Comparison of ENCODE assay signal across 10 cellular contexts in the genomic region with DNA sequence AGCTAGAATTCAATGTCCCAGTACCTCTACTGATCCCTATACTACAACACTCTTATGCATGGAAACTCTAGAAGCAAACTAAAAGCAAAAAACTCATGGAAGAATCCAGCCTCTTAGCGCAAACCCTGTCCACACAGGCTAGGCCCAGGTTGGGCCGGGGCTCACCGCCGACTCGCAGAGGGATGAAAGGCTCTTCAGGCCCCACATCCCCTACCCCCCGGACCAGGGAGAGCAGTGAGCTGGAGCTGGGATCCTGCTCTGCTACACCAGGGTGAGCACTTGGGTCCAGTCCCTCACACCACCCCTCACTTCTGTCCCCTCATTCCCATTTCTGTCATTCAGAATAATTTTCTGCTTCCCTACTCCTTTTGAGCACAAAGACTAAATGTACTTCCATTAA. TPM values are rescaled to one million over a fixed set of nuclear protein-coding genes. Genes with fewer than 3 reads are reported as not detected.
DNase-seq lines count a peak whose midpoint lies in the region; ATAC-seq and TF ChIP-seq lines count a peak whose summit lies in the region.
"Had no signal": no experiment of that assay in that cellular context is flagged by ENCODE, and none has a peak within 500 bp of the region (broad histone marks: within the 10 kb centered on the region; RNA-seq: fewer than 3 reads in every experiment).

No MANE protein-coding gene starts in this region.

- TF ChIP-seq RAD21 in SK-N-SH (IDR thresholded peaks at IDR 0.05; ENCODE audit: low read length), result no peak

- 92% methylated on average over 2 of the region's 6 CpGs for WGBS in SK-N-SH (ENCODE audit: low lambda C conversion rate)
- WGBS in heart left ventricle, 4 donors, result 90 to 96% (median 95%) methylated on average over 6 of the region's 6 CpGs

- peaks cover 21% of the 10 kb centered on the region for H3K36me3 Mint-ChIP-seq in T-cell
- H3K36me3 Mint-ChIP-seq in endothelial cell (ENCODE audit: low read depth, unreplicated experiment), result peaks cover 19% of the 10 kb centered on the region
- H3K36me3 Mint-ChIP-seq in progenitor cell of endocrine pancreas (ENCODE audit: insufficient read depth), result peaks cover 12% of the 10 kb centered on the region

- peak overlapping the region in 1 of 2 experiments; percentile 98; a peak in 3 of 4 replicates for H3K4me3 ChIP-seq in SK-N-SH (ENCODE audit: low read depth in 2 of 2, low read length in 1 of 2)
- peak overlapping the region in 1 of 12 donors; percentile 91 for H3K4me3 ChIP-seq in heart left ventricle
- H3K4me3 ChIP-seq: lung had no signal

- H3K9ac ChIP-seq in SK-N-SH, result peak overlapping the region; percentile 94

- no peak for TF ChIP-seq CTCF in SK-N-SH (IDR thresholded peaks at IDR 0.05)
- no peak for TF ChIP-seq CTCF in endothelial cell (IDR thresholded peaks at IDR 0.05; ENCODE audit: unreplicated experiment)
- no peak for TF ChIP-seq CTCF in progenitor cell of endocrine pancreas (IDR thresholded peaks at IDR 0.05; ENCODE audit: unreplicated experiment)
- TF ChIP-seq CTCF in heart left ventricle (IDR thresholded peaks at IDR 0.05), result no peak

- peaks cover 43 to 45% of the 10 kb centered on the region in 2 experiments for H3K36me3 ChIP-seq in SK-N-SH (replicated peaks in 1 of 2; ENCODE audit: control insufficient read depth in 1 of 2, insufficient read depth in 2 of 2, low read length in 1 of 2)
- H3K36me3 ChIP-seq in heart left ventricle, result peaks cover 0 to 57% (median 45%) of the 10 kb centered on the region in 9 donors

- DNase-seq in SK-N-SH (no peak), T-cell (no peak), endothelial cell (ENCODE audit: low spot score) (no peak), progenitor cell of endocrine pancreas (ENCODE audit: low spot score, unreplicated experiment) (no peak), heart left ventricle (no peak), Right ventricle myocardium superior (no peak), NCI-H2227 treated with DMSO at 0.1 percent for 48 hours (lab: John Stamatoyannopoulos, UW) (no peak)
- DNase-seq: NCI-H1105 treated with DMSO at 0.1 percent for 48 hours had no signal

- peaks cover 67% of the 10 kb centered on the region for H3K79me2 ChIP-seq in SK-N-SH (ENCODE audit: insufficient read depth)

- H3K9me3 ChIP-seq in SK-N-SH, result no peaks in the 10 kb centered on the region
- no peaks in the 10 kb centered on the region for H3K9me3 ChIP-seq in heart left ventricle

- H3K4me1 Mint-ChIP-seq in T-cell, result peaks cover 62 to 70% (median 67%) of the 10 kb centered on the region in 3 donors
- peaks cover 30% of the 10 kb centered on the region for H3K4me1 Mint-ChIP-seq in endothelial cell (ENCODE audit: unreplicated experiment)
- H3K4me1 Mint-ChIP-seq in progenitor cell of endocrine pancreas (ENCODE audit: low read depth), result peaks cover 12% of the 10 kb centered on the region

- ATAC-seq in SK-N-SH treated with all-trans-retinoic acid at 6 μM for 48 hours, result no peak
- ATAC-seq in T-cell (replicated peaks in 1 of 4), result no peak
- no peak for ATAC-seq in heart left ventricle
- no peak for ATAC-seq in Right ventricle myocardium superior (ENCODE audit: poor library complexity)

- peak overlapping the region; percentile 57 to 80 for H3K27ac Mint-ChIP-seq in T-cell
- peak overlapping the region; percentile 16 for H3K27ac Mint-ChIP-seq in endothelial cell (ENCODE audit: unreplicated experiment)
- H3K27ac Mint-ChIP-seq in progenitor cell of endocrine pancreas, result no peak overlapping the region

- H3K27ac ChIP-seq in SK-N-SH (ENCODE audit: low read depth in 2 of 2, low read length in 1 of 2), result no peak overlapping the region
- peak overlapping the region in 4 of 12 donors; percentile 32 to 97 (median 64) for H3K27ac ChIP-seq in heart left ventricle

- H3K27me3 Mint-ChIP-seq in T-cell (no peaks in the 10 kb centered on the region), endothelial cell (ENCODE audit: unreplicated experiment) (peaks cover 5% of the 10 kb centered on the region), progenitor cell of endocrine pancreas (peaks cover 4% of the 10 kb centered on the region)

- H2AFZ ChIP-seq in SK-N-SH (ENCODE audit: low read depth), result no peak overlapping the region

- intact Hi-C loops in heart left ventricle (cut with DNase I), result loop anchor here in 1 of 10 donors (2.0 kb wide), 1 partner anchor 15 kb away; no protein-coding TSS in a partner anchor
- intact Hi-C loops in Right ventricle myocardium superior (cut with DNase I), result no loop called here

- H3K27me3 ChIP-seq in SK-N-SH (ENCODE audit: insufficient read depth) (no peaks in the 10 kb centered on the region), heart left ventricle (no peaks in the 10 kb centered on the region)

- H3K9me3 Mint-ChIP-seq in T-cell (no peaks in the 10 kb centered on the region), endothelial cell (ENCODE audit: unreplicated experiment) (no peaks in the 10 kb centered on the region), progenitor cell of endocrine pancreas (ENCODE audit: low read depth) (no peaks in the 10 kb centered on the region)

- H3K9me2 ChIP-seq in SK-N-SH, result no peaks in the 10 kb centered on the region

- peak overlapping the region; percentile 60 to 96 (median 89) for H3K4me3 Mint-ChIP-seq in T-cell
- peak overlapping the region; percentile 98 for H3K4me3 Mint-ChIP-seq in endothelial cell (ENCODE audit: unreplicated experiment)
- H3K4me3 Mint-ChIP-seq in progenitor cell of endocrine pancreas (ENCODE audit: low read depth), result peak overlapping the region; percentile 97

- no peak for TF ChIP-seq EP300 in SK-N-SH (IDR thresholded peaks at IDR 0.05; ENCODE audit: borderline replicate concordance in 1 of 2, low read depth in 1 of 2, low read length in 1 of 2)

- H3K4me1 ChIP-seq in SK-N-SH (ENCODE audit: control insufficient read depth in 1 of 2, insufficient read depth in 2 of 2, low read depth in 1 of 2, low read length in 1 of 2) (peaks cover 33 to 48% of the 10 kb centered on the region in 2 experiments), heart left ventricle (peaks cover 3 to 53% (median 42%) of the 10 kb centered on the region in 12 donors)

- peaks cover 14% of the 10 kb centered on the region for H4K20me1 ChIP-seq in SK-N-SH (ENCODE audit: insufficient read depth)

- POLR2A ChIA-PET in SK-N-SH (lab: Yijun Ruan, JAX) (interaction anchor here (1.9 to 2.2 kb wide), 2 partner anchors 18 to 34 kb away, joined by 4 to 8 read pairs; partner anchors contain the start of gene AGBL5), T-cell (lab: Charles Lee) (interaction anchor here in 1 of 2 donors (0.6 kb wide), 1 partner anchor 57 kb away, joined by 9 read pairs; no protein-coding TSS in a partner anchor)

- no peak for TF ChIP-seq POLR2A in heart left ventricle (IDR thresholded peaks at IDR 0.05)

- CTCF ChIA-PET in SK-N-SH (lab: Yijun Ruan, JAX), result interaction anchor here (0.6 to 18.5 kb wide), 5 partner anchors 10 to 214 kb away, joined by 3 to 227 read pairs (median 9); partner anchors contain the start of genes AGBL5, EMILIN1 and KHK
- CTCF ChIA-PET in T-cell (lab: Charles Lee), result no interaction called here

- peak overlapping the region; percentile 88 for H3K4me2 ChIP-seq in SK-N-SH

- H3F3A ChIP-seq in SK-N-SH (replicated peaks; ENCODE audit: insufficient read depth), result peaks cover 16% of the 10 kb centered on the region

TF ChIP-seq in SK-N-SH, 30 proteins besides CTCF, POLR2A, EP300 and RAD21 (continues in another document):
- no peak for TF ChIP-seq GABPA (IDR thresholded peaks at IDR 0.05; ENCODE audit: low read depth)

TF ChIP-seq in SK-N-SH treated with all-trans-retinoic acid at 6 μM for 48 hours, 23 proteins besides CTCF, POLR2A, EP300 and RAD21 (continues in another document):
- no peak for TF ChIP-seq ISL1 (CRISPR knock-in tag; IDR thresholded peaks at IDR 0.05)

RNA-seq across cellular contexts. Expression of gene OST4, which starts 2.0 kb away (rescaled TPM):
- polyA plus RNA-seq in SK-N-SH (2012; rRNA removed) (876 and 1,851 TPM in 2 replicates), heart left ventricle (100 to 1,000 TPM; 335 to 517 TPM)
- polyA plus RNA-seq in SK-N-SH (2012; cell fraction: cytosol; rRNA removed), result 1,232 and 1,463 TPM in 2 replicates
- polyA plus RNA-seq in SK-N-SH (2012; cell fraction: nucleus; rRNA removed), result 356 and 431 TPM in 2 replicates
- total RNA-seq in T-cell (100 to 1,000 TPM; 217 to 292 (median 236) TPM), endothelial cell (ENCODE audit: unreplicated experiment) (379 TPM), progenitor cell of endocrine pancreas (245 and 254 TPM in 2 replicates), heart left ventricle (100 to 1,000 TPM; 215 to 466 (median 343) TPM), Right ventricle myocardium superior (393 TPM)

RNA-seq across cellular contexts. Expression of gene EMILIN1, which starts 9.0 kb away (rescaled TPM):
- polyA plus RNA-seq in SK-N-SH (2012; rRNA removed) (184 and 286 TPM in 2 replicates), heart left ventricle (10 to 100 TPM; 21.0 to 31.2 TPM)
- polyA plus RNA-seq in SK-N-SH (2012; cell fraction: cytosol; rRNA removed), result 96.2 and 169 TPM in 2 replicates
- polyA plus RNA-seq in SK-N-SH (2012; cell fraction: nucleus; rRNA removed), result 206 and 267 TPM in 2 replicates
- total RNA-seq in T-cell (1 to 10 TPM in 1 of 5 donors, under 1 TPM in 4; 0.28 to 1.1 (median 0.85) TPM), endothelial cell (ENCODE audit: unreplicated experiment) (2.1 TPM), progenitor cell of endocrine pancreas (1.1 and 2.5 TPM in 2 replicates), heart left ventricle (10 to 100 TPM in 8 of 9 donors, 1 to 10 TPM in 1; 7.5 to 76.9 (median 16.3) TPM), Right ventricle myocardium superior (17.4 TPM)

RNA-seq across cellular contexts. Expression of gene KHK, which starts 17.1 kb away (rescaled TPM):
- 6.5 and 10.3 TPM in 2 replicates for polyA plus RNA-seq in SK-N-SH (2012; rRNA removed)
- 5.2 and 7.6 TPM in 2 replicates for polyA plus RNA-seq in SK-N-SH (2012; cell fraction: cytosol; rRNA removed)
- polyA plus RNA-seq in SK-N-SH (2012; cell fraction: nucleus; rRNA removed), result 12.4 and 21.0 TPM in 2 replicates
- total RNA-seq in T-cell, result 1 to 10 TPM; 3.7 to 9.1 (median 6.7) TPM
- total RNA-seq in endothelial cell (ENCODE audit: unreplicated experiment), result 1.4 TPM
- 4.4 and 5.2 TPM in 2 replicates for total RNA-seq in progenitor cell of endocrine pancreas
- total RNA-seq in heart left ventricle, result 1 to 10 TPM in 8 of 9 donors, under 1 TPM in 1; 0.89 to 3.9 (median 1.8) TPM
- 1 to 10 TPM; 1.3 to 2.0 TPM for polyA plus RNA-seq in heart left ventricle
- 3.3 TPM for total RNA-seq in Right ventricle myocardium superior

RNA-seq across cellular contexts. Expression of gene AGBL5, which starts 18.0 kb away (rescaled TPM):
- polyA plus RNA-seq in SK-N-SH (2012; rRNA removed), result 45.5 and 47.8 TPM in 2 replicates
- 32.0 and 43.2 TPM in 2 replicates for polyA plus RNA-seq in SK-N-SH (2012; cell fraction: cytosol; rRNA removed)
- 33.7 and 37.7 TPM in 2 replicates for polyA plus RNA-seq in SK-N-SH (2012; cell fraction: nucleus; rRNA removed)
- total RNA-seq in T-cell, result 10 to 100 TPM in 3 of 5 donors, 1 to 10 TPM in 2; 9.5 to 13.3 (median 11.2) TPM
- 32.5 TPM for total RNA-seq in endothelial cell (ENCODE audit: unreplicated experiment)
- total RNA-seq in progenitor cell of endocrine pancreas, result 58.7 and 60.2 TPM in 2 replicates
- 10 to 100 TPM in 4 of 9 donors, 1 to 10 TPM in 5; 4.9 to 12.5 (median 9.9) TPM for total RNA-seq in heart left ventricle
- polyA plus RNA-seq in heart left ventricle, result 1 to 10 TPM; 4.5 to 7.9 TPM
- 6.8 TPM for total RNA-seq in Right ventricle myocardium superior

RNA-seq across cellular contexts. Expression of gene TMEM214, which starts 36.7 kb away (rescaled TPM):
- polyA plus RNA-seq in SK-N-SH (2012; rRNA removed) (69.4 and 80.2 TPM in 2 replicates), heart left ventricle (10 to 100 TPM; 27.4 to 57.0 TPM)
- 25.4 and 37.4 TPM in 2 replicates for polyA plus RNA-seq in SK-N-SH (2012; cell fraction: cytosol; rRNA removed)
- 176 and 217 TPM in 2 replicates for polyA plus RNA-seq in SK-N-SH (2012; cell fraction: nucleus; rRNA removed)
- total RNA-seq in T-cell (10 to 100 TPM; 37.6 to 84.5 (median 71.6) TPM), endothelial cell (ENCODE audit: unreplicated experiment) (55.3 TPM), progenitor cell of endocrine pancreas (54.0 and 55.2 TPM in 2 replicates), heart left ventricle (10 to 100 TPM; 18.3 to 58.0 (median 31.6) TPM), Right ventricle myocardium superior (28.2 TPM)
